9 cellular contexts compared by ENCODE assay signal in genomic region chr13:98523455-98524102, GRCh38. TPM values are rescaled to one million over a fixed set of nuclear protein-coding genes. Genes with fewer than 3 reads are reported as not detected.
DNase-seq lines count a peak whose midpoint lies in the region; ATAC-seq, FAIRE-seq and TF ChIP-seq lines count a peak whose summit lies in the region.
"Had no signal": no experiment of that assay in that cellular context is flagged by ENCODE, and none has a peak within 500 bp of the region (broad histone marks: within the 10 kb centered on the region; RNA-seq: fewer than 3 reads in every experiment).

No MANE protein-coding gene starts in this region.

- H3K27me3 ChIP-seq in hepatocyte = no peaks in the 10 kb centered on the region

- no peak overlapping the region for H2AFZ ChIP-seq in hepatocyte

- 93% methylated on average over 16 of the region's 16 CpGs for WGBS in hepatocyte (ENCODE audit: low lambda C conversion rate, missing lambda C conversion rate)

- no peak for TF ChIP-seq CTCF in GM13976 (IDR thresholded peaks at IDR 0.05; ENCODE audit: borderline replicate concordance, control extremely low read depth, extremely low read depth, insufficient read depth, missing control alignments)
- no peak for TF ChIP-seq CTCF in glutamatergic neuron (IDR thresholded peaks at IDR 0.05; ENCODE audit: partially characterized antibody, unreplicated experiment)
- TF ChIP-seq CTCF in kidney (IDR thresholded peaks at IDR 0.05; ENCODE audit: borderline replicate concordance, extremely low read depth, insufficient read depth) = no peak
- no peak for TF ChIP-seq CTCF in hepatocyte (IDR thresholded peaks at IDR 0.05; ENCODE audit: poor library complexity)

- peak; percentile 63 for ATAC-seq in GM21381 (IDR thresholded peaks at IDR 0.05; ENCODE audit: unreplicated experiment)
- peak; percentile 41 for ATAC-seq in HG03354 (IDR thresholded peaks at IDR 0.05; ENCODE audit: poor library complexity, severe bottlenecking, unreplicated experiment)
- ATAC-seq in HG02840 (IDR thresholded peaks at IDR 0.05; ENCODE audit: low FRiP score, unreplicated experiment) = no peak

- H3K27ac ChIP-seq in kidney (ENCODE audit: low read depth in 2 of 2, low read length in 2 of 2) (no peak overlapping the region), hepatocyte (no peak overlapping the region)

- in situ Hi-C loops in GM13976 (cut with MboI; ENCODE audit: low sequenced_read_pairs, unreplicated experiment) = no loop called here

- peak overlapping the region; percentile 90 for H3K27ac Mint-ChIP-seq in glutamatergic neuron (ENCODE audit: unreplicated experiment)

- no peak overlapping the region for H3K9ac ChIP-seq in kidney (ENCODE audit: low read length in 2 of 2)

- H3K79me2 ChIP-seq in hepatocyte = peaks cover 98% of the 10 kb centered on the region

- peaks cover 26% of the 10 kb centered on the region for H3K27me3 Mint-ChIP-seq in glutamatergic neuron (ENCODE audit: unreplicated experiment)

- peaks cover 73% of the 10 kb centered on the region for H3K4me1 Mint-ChIP-seq in glutamatergic neuron (ENCODE audit: low read depth, unreplicated experiment)

- H3K9me3 ChIP-seq in kidney (ENCODE audit: control insufficient read depth in 1 of 2, low read length in 2 of 2) = no peaks in the 10 kb centered on the region
- H3K9me3 ChIP-seq in hepatocyte (ENCODE audit: low read depth) = no peaks in the 10 kb centered on the region

- peak overlapping the region; percentile 65 for H3K4me3 Mint-ChIP-seq in glutamatergic neuron (ENCODE audit: unreplicated experiment)

- H3K36me3 Mint-ChIP-seq in glutamatergic neuron (ENCODE audit: unreplicated experiment) = peaks cover 5% of the 10 kb centered on the region

- H3K4me1 ChIP-seq in kidney (ENCODE audit: control insufficient read depth in 1 of 2, insufficient read depth in 1 of 2, low read depth in 1 of 2, low read length in 2 of 2) = peaks cover 33% of the 10 kb centered on the region in 2 donors
- peaks cover 5% of the 10 kb centered on the region for H3K4me1 ChIP-seq in hepatocyte (ENCODE audit: insufficient read depth)

- H3K9me3 Mint-ChIP-seq in glutamatergic neuron (ENCODE audit: unreplicated experiment) = peaks cover 27% of the 10 kb centered on the region

- no peak for FAIRE-seq in kidney (lab: Jason Lieb, UNC)
- FAIRE-seq: G401.6 had no signal

- intact Hi-C loops in kidney (cut with DNase I) = no loop called here

- H3K4me3 ChIP-seq in kidney (ENCODE audit: low read length in 2 of 2) (no peak overlapping the region), hepatocyte (no peak overlapping the region)

- H3K36me3 ChIP-seq in kidney (ENCODE audit: control insufficient read depth in 1 of 2, insufficient read depth in 2 of 2, low read length in 2 of 2) (no peaks in the 10 kb centered on the region), hepatocyte (replicated peaks; ENCODE audit: insufficient read depth, low read depth) (no peaks in the 10 kb centered on the region)

- no peaks in the 10 kb centered on the region for H3K9me2 ChIP-seq in hepatocyte (replicated peaks; ENCODE audit: insufficient read depth)

- H3K4me2 ChIP-seq in hepatocyte = no peak overlapping the region

- peaks cover 98% of the 10 kb centered on the region for H4K20me1 ChIP-seq in hepatocyte (ENCODE audit: insufficient read depth, poor library complexity, severe bottlenecking)

- DNase-seq in GM13976 (ENCODE audit: low spot score) (peak; percentile 64), glutamatergic neuron (no peak), kidney (no peak), hepatocyte (ENCODE audit: low spot score) (no peak), NCI-H146 treated with DMSO at 0.1 percent for 48 hours (lab: John Stamatoyannopoulos, UW; ENCODE audit: unreplicated experiment) (no peak)

RNA-seq across cellular contexts. Expression of gene STK24, which starts 53.3 kb away (rescaled TPM):
- total RNA-seq in glutamatergic neuron (ENCODE audit: unreplicated experiment) = 188 TPM
- 122 TPM for total RNA-seq in kidney
- polyA plus RNA-seq in kidney (ENCODE audit: insufficient read depth, low read depth, low replicate concordance) = 56.7 TPM
- 68.9 and 74.4 TPM in 2 replicates for total RNA-seq in hepatocyte
- 62.5 and 71.2 TPM in 2 replicates for polyA plus RNA-seq in hepatocyte
